In genomic region chr3:23288715-23289114, GRCh38 we compare ENCODE assay signal across 19 cellular contexts.
DNase-seq lines count a peak whose midpoint lies in the region; ATAC-seq, FAIRE-seq and TF ChIP-seq lines count a peak whose summit lies in the region.
"Had no signal": no experiment of that assay in that cellular context is flagged by ENCODE, and none has a peak within 500 bp of the region (broad histone marks: within the 10 kb centered on the region; RNA-seq: fewer than 3 reads in every experiment).

No MANE protein-coding gene starts in this region.

- POLR2A ChIA-PET in A549 (lab: Yijun Ruan, JAX) (no interaction called here), WTC11 (lab: Charles Lee) (no interaction called here)

- H3K4me3 ChIP-seq in A549 (no peak overlapping the region), GM23338 (no peak overlapping the region; the same call in 1 of the 2 replicates), HAP-1 (no peak overlapping the region)
- H3K4me3 ChIP-seq: GM12878 had no signal

- H3K4me2 ChIP-seq in A549 (no peak overlapping the region), GM23338 (peak overlapping the region; percentile 57)

- no peaks in the 10 kb centered on the region for H3F3A ChIP-seq in GM23338 (replicated peaks; ENCODE audit: low read depth)

- TF ChIP-seq POLR2A in A549 (IDR thresholded peaks at IDR 0.05; ENCODE audit: low read length): no peak

- H3K27ac Mint-ChIP-seq in GM23338 (no peak overlapping the region), WTC11 (no peak overlapping the region)
- H3K27ac Mint-ChIP-seq: CD4-positive, alpha-beta memory T cell had no signal

- H3K4me1 ChIP-seq in A549 (no peaks in the 10 kb centered on the region), GM23338 (ENCODE audit: insufficient read depth) (peaks cover 24% of the 10 kb centered on the region), HAP-1 (peaks cover 7% of the 10 kb centered on the region)

- H3K27ac ChIP-seq in A549: no peak overlapping the region
- no peak overlapping the region for H3K27ac ChIP-seq in GM23338 (ENCODE audit: low read depth)

- no peak overlapping the region for H2AFZ ChIP-seq in GM23338

- 47% methylated on average over 2 of the region's 2 CpGs for WGBS in A549 (ENCODE audit: missing lambda C conversion rate)

- H3K79me2 ChIP-seq in GM23338 (replicated peaks; ENCODE audit: insufficient read depth): peaks cover 62% of the 10 kb centered on the region

- H3K36me3 Mint-ChIP-seq in GM23338 (ENCODE audit: low read depth): 0 out of 3 replicates have a peak, but pooled peaks cover 3% of the 10 kb centered on the region
- H3K36me3 Mint-ChIP-seq in WTC11: no peaks in the 10 kb centered on the region; the same call in 1 of the 2 replicates
- H3K36me3 Mint-ChIP-seq: CD4-positive, alpha-beta memory T cell had no signal

- H3K9me3 Mint-ChIP-seq in GM23338 (peaks cover 3% of the 10 kb centered on the region; the same call in 2 of the 3 replicates), WTC11 (peaks cover 12% of the 10 kb centered on the region)

- H3K4me1 Mint-ChIP-seq in GM23338 (peaks cover 27% of the 10 kb centered on the region), WTC11 (peaks cover 32% of the 10 kb centered on the region)
- H3K4me1 Mint-ChIP-seq: CD4-positive, alpha-beta memory T cell had no signal

- TF ChIP-seq EP300 in A549 (IDR thresholded peaks at IDR 0.05): no peak

- DNase-seq in A549 (ENCODE audit: low read depth in 1 of 2, low spot score in 1 of 2) (no peak), GM23338 (ENCODE audit: low spot score) (no peak), WTC11 (ENCODE audit: low spot score) (no peak), DMS114 treated with DMSO at 0.1 percent for 48 hours (lab: John Stamatoyannopoulos, UW; ENCODE audit: unreplicated experiment) (no peak), HAP-1 (ENCODE audit: low spot score in 2 of 2) (no peak), epidermal melanocyte (ENCODE audit: insufficient read length, low spot score) (no peak)
- DNase-seq: 8988T; C1 segment of cervical spinal cord; Calu3; CD4-positive, alpha-beta memory T cell; COR-L47; DMS153; DND-41; EL; GDM1; GOT3; H7 had no signal

- FAIRE-seq in A549 (lab: Jason Lieb, UNC): no peak

- in situ Hi-C loops in HAP-1 (cut with MboI; ENCODE audit: low sequenced_read_pairs): no loop called here

- H3K4me3 Mint-ChIP-seq in GM23338 (no peak overlapping the region), WTC11 (no peak overlapping the region)
- H3K4me3 Mint-ChIP-seq: CD4-positive, alpha-beta memory T cell had no signal

- H3K9me2 ChIP-seq in GM23338 (ENCODE audit: insufficient read depth): no peaks in the 10 kb centered on the region

- TF ChIP-seq CTCF in A549 (IDR thresholded peaks at IDR 0.05) (no peak), GM23338 (conservative IDR thresholded peaks at IDR 0.05; ENCODE audit: low read depth in 2 of 2) (no peak), WTC11 (IDR thresholded peaks at IDR 0.05) (no peak)

- no peak for TF ChIP-seq RAD21 in A549 (conservative IDR thresholded peaks at IDR 0.05 in 1 of 2, IDR thresholded peaks at IDR 0.05 in 1 of 2)

- H3K27me3 Mint-ChIP-seq in GM23338 (ENCODE audit: insufficient read depth, low read depth, poor library complexity): no peaks in the 10 kb centered on the region
- H3K27me3 Mint-ChIP-seq in WTC11 (ENCODE audit: low read depth): no peaks in the 10 kb centered on the region
- H3K27me3 Mint-ChIP-seq: CD4-positive, alpha-beta memory T cell had no signal

- no peaks in the 10 kb centered on the region for H4K20me1 ChIP-seq in GM23338 (replicated peaks; ENCODE audit: insufficient read depth)

- ATAC-seq in A549 (no peak), GM23338 (peak; percentile 45; the same call in 2 of the 3 replicates), WTC11 (no peak)
- ATAC-seq: GM12878, HCT116 had no signal

- CTCF ChIA-PET in A549 (lab: Yijun Ruan, JAX): no interaction called here
- CTCF ChIA-PET in WTC11 (lab: Charles Lee): no interaction called here

- H3K9me3 ChIP-seq in A549 (peaks cover 6% of the 10 kb centered on the region; the same call in 2 of the 3 replicates), HAP-1 (no peaks in the 10 kb centered on the region)

- H3K36me3 ChIP-seq in GM23338 (ENCODE audit: insufficient read depth) (no peaks in the 10 kb centered on the region), HAP-1 (replicated peaks) (no peaks in the 10 kb centered on the region)

- no peaks in the 10 kb centered on the region for H3K27me3 ChIP-seq in GM23338 (ENCODE audit: insufficient read depth)
- H3K27me3 ChIP-seq in HAP-1 (ENCODE audit: low read depth): no peaks in the 10 kb centered on the region

TF ChIP-seq in A549, 52 proteins besides CTCF, POLR2A, EP300 and RAD21 (continues in another document):
- TF ChIP-seq NR3C1 (IDR thresholded peaks at IDR 0.05): no peak
- TF ChIP-seq EHMT2 (IDR thresholded peaks at IDR 0.05; ENCODE audit: low read depth): 0 out of 2 replicates have a peak, but pooled peaks have one; percentile 2

TF ChIP-seq in GM23338, 12 proteins besides CTCF, POLR2A, EP300 and RAD21 (continues in another document):
- TF ChIP-seq NANOG (IDR thresholded peaks at IDR 0.05; ENCODE audit: borderline replicate concordance) (no peak), EZH2phosphoT487 (IDR thresholded peaks at IDR 0.05; ENCODE audit: unreplicated experiment) (no peak), ZNF331 (CRISPR knock-in tag; IDR thresholded peaks at IDR 0.05; ENCODE audit: low read depth) (no peak), CREB1 (CRISPR knock-in tag; IDR thresholded peaks at IDR 0.05; ENCODE audit: low read depth) (no peak), ZNF114 (CRISPR knock-in tag; IDR thresholded peaks at IDR 0.05) (no peak)
- TF ChIP-seq, protein P1, sequence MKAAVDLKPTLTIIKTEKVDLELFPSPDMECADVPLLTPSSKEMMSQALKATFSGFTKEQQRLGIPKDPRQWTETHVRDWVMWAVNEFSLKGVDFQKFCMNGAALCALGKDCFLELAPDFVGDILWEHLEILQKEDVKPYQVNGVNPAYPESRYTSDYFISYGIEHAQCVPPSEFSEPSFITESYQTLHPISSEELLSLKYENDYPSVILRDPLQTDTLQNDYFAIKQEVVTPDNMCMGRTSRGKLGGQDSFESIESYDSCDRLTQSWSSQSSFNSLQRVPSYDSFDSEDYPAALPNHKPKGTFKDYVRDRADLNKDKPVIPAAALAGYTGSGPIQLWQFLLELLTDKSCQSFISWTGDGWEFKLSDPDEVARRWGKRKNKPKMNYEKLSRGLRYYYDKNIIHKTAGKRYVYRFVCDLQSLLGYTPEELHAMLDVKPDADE (IDR thresholded peaks at IDR 0.05): no peak

TF ChIP-seq in WTC11, 78 proteins besides CTCF, POLR2A, EP300 and RAD21 (continues in another document):
- TF ChIP-seq PRRX2 (CRISPR knock-in tag; IDR thresholded peaks at IDR 0.05): no peak
- no peak for TF ChIP-seq SMAD3 (CRISPR knock-in tag; IDR thresholded peaks at IDR 0.05; ENCODE audit: borderline replicate concordance)
- no peak for TF ChIP-seq MAX (CRISPR knock-in tag; IDR thresholded peaks at IDR 0.05)
- TF ChIP-seq STAT6 (CRISPR knock-in tag; conservative IDR thresholded peaks at IDR 0.05; ENCODE audit: low read depth): no peak
- no peak for TF ChIP-seq ATF1 (CRISPR knock-in tag; IDR thresholded peaks at IDR 0.05)
- TF ChIP-seq ZNF232 (CRISPR knock-in tag; IDR thresholded peaks at IDR 0.05): no peak
- no peak for TF ChIP-seq SMAD4 (CRISPR knock-in tag; IDR thresholded peaks at IDR 0.05)
- TF ChIP-seq ZNF425 (CRISPR knock-in tag; conservative IDR thresholded peaks at IDR 0.05): no peak
- no peak for TF ChIP-seq HMGA2 (CRISPR knock-in tag; IDR thresholded peaks at IDR 0.05)

Comparison
In these comparisons a context has a peak if more than half of its experiments do, and no peak if none do; other contexts are left out.
1. Of the 8 proteins assayed by ChIP-seq in both WTC11 and A549: peak only in WTC11: USF2; only in A549: none; in both: none; in neither: 7.